Comparison of ENCODE assay signal across 8 cellular contexts in genomic region chr19:44905437-44906160, GRCh38. TPM values are rescaled to one million over a fixed set of nuclear protein-coding genes. Genes with fewer than 3 reads are reported as not detected.
DNase-seq lines count a peak whose midpoint lies in the region; ATAC-seq, FAIRE-seq and TF ChIP-seq lines count a peak whose summit lies in the region.

Gene APOE, plus strand, starts transcription at chr19:44905796. Its CDS starts 829 bp downstream, at chr19:44906625.

- WGBS in body of pancreas, 2 donors = 5 to 6% methylated on average over 6 to 20 of the region's 20 CpGs
- WGBS in small intestine, 3 donors = 2 to 7% (median 2%) methylated on average over 17 to 20 of the region's 20 CpGs

- CTCF ChIA-PET in activated CD4-positive, alpha-beta T cell treated with anti-CD3 and anti-CD28 coated beads, Interleukin-2, amount 10 ng/mL, durations not matched to agents 7 days and 5 days (lab: Charles Lee) = interaction anchor here (1.0 to 1.8 kb wide), 3 partner anchors 48 to 156 kb away, joined by 3 to 5 read pairs (median 3); no protein-coding TSS in a partner anchor

- H3K27me3 ChIP-seq in body of pancreas = peaks cover 0 to 11% of the 10 kb centered on the region in 2 donors
- H3K27me3 ChIP-seq in iPS-20b (ENCODE audit: insufficient read depth, low read length) = no peaks in the 10 kb centered on the region
- H3K27me3 ChIP-seq in small intestine (ENCODE audit: control insufficient read depth in 2 of 2, insufficient read depth in 2 of 2, low read length in 2 of 2) = peaks cover 0 to 5% of the 10 kb centered on the region in 2 donors

- H3K9ac ChIP-seq in iPS-20b (ENCODE audit: low read depth, low read length) = peak within 1 kb of the TSS; percentile 97

- H3K9me3 ChIP-seq in body of pancreas = no peaks in the 10 kb centered on the region
- no peaks in the 10 kb centered on the region for H3K9me3 ChIP-seq in iPS-20b (ENCODE audit: insufficient read depth, low read depth, low read length)
- H3K9me3 ChIP-seq in small intestine (ENCODE audit: control insufficient read depth, low read depth) = no peaks in the 10 kb centered on the region

- intact Hi-C loops in body of pancreas (cut with DNase I) = loop anchor here (5.0 kb wide), 1 partner anchor 37 kb away; the partner anchor contains the start of gene APOC4

- peaks cover 7% of the 10 kb centered on the region for H3K36me3 Mint-ChIP-seq in activated CD4-positive, alpha-beta T cell treated with anti-CD3 and anti-CD28 coated beads, Interleukin-2, amount 10 ng/mL, durations not matched to agents 7 days and 5 days (ENCODE audit: low read depth)

- no peak within 1 kb of the TSS for H3K27ac Mint-ChIP-seq in activated CD4-positive, alpha-beta T cell treated with anti-CD3 and anti-CD28 coated beads, Interleukin-2, amount 10 ng/mL, durations not matched to agents 7 days and 5 days

- ATAC-seq in body of pancreas = no peak
- no peak for ATAC-seq in HG03520 (IDR thresholded peaks at IDR 0.05; ENCODE audit: unreplicated experiment)
- no peak for ATAC-seq in HG02610 (IDR thresholded peaks at IDR 0.05; ENCODE audit: unreplicated experiment)

- H3K4me3 ChIP-seq in body of pancreas (no peak within 1 kb of the TSS), iPS-20b (ENCODE audit: low read length) (peak within 1 kb of the TSS; percentile 96), small intestine (ENCODE audit: low read depth in 1 of 2, low read length in 2 of 2) (peak within 1 kb of the TSS in 1 of 2 donors; percentile 10)

- H3K27me3 Mint-ChIP-seq in activated CD4-positive, alpha-beta T cell treated with anti-CD3 and anti-CD28 coated beads, Interleukin-2, amount 10 ng/mL, durations not matched to agents 7 days and 5 days = peaks cover 20% of the 10 kb centered on the region

- H3K36me3 ChIP-seq in body of pancreas (replicated peaks in 1 of 2; ENCODE audit: insufficient read depth in 1 of 2, low read depth in 2 of 2) (peaks cover 0 to 2% of the 10 kb centered on the region in 2 donors), iPS-20b (ENCODE audit: insufficient read depth, low read depth, low read length) (peaks cover 53% of the 10 kb centered on the region), small intestine (ENCODE audit: control insufficient read depth in 2 of 2, insufficient read depth in 2 of 2, low read length in 2 of 2) (peaks cover 0 to 3% of the 10 kb centered on the region in 2 donors)

- H3K9me3 Mint-ChIP-seq in activated CD4-positive, alpha-beta T cell treated with anti-CD3 and anti-CD28 coated beads, Interleukin-2, amount 10 ng/mL, durations not matched to agents 7 days and 5 days = no peaks in the 10 kb centered on the region

- peaks cover 11% of the 10 kb centered on the region for H3K4me1 Mint-ChIP-seq in activated CD4-positive, alpha-beta T cell treated with anti-CD3 and anti-CD28 coated beads, Interleukin-2, amount 10 ng/mL, durations not matched to agents 7 days and 5 days

- no peak within 1 kb of the TSS for H3K27ac ChIP-seq in body of pancreas
- peak within 1 kb of the TSS; percentile 86 for H3K27ac ChIP-seq in iPS-20b (ENCODE audit: low read length)
- H3K27ac ChIP-seq in small intestine (ENCODE audit: low read depth in 1 of 2, low read length in 1 of 2) = no peak within 1 kb of the TSS

- FAIRE-seq in small intestine (lab: Jason Lieb, UNC) = no peak

- H3K4me3 Mint-ChIP-seq in activated CD4-positive, alpha-beta T cell treated with anti-CD3 and anti-CD28 coated beads, Interleukin-2, amount 10 ng/mL, durations not matched to agents 7 days and 5 days = no peak within 1 kb of the TSS

- H3K4me1 ChIP-seq in body of pancreas (peaks cover 29% of the 10 kb centered on the region), iPS-20b (ENCODE audit: insufficient read depth, low read length) (peaks cover 3% of the 10 kb centered on the region; the same call in 1 of the 2 replicates), small intestine (ENCODE audit: control insufficient read depth in 2 of 2, insufficient read depth in 1 of 2, low read depth in 1 of 2, low read length in 1 of 2) (no peaks in the 10 kb centered on the region)

- peak in 1 of 3 donors; percentile 38 for TF ChIP-seq POLR2A in body of pancreas (IDR thresholded peaks at IDR 0.05)

- TF ChIP-seq CTCF in body of pancreas (IDR thresholded peaks at IDR 0.05) = no peak

- DNase-seq in KBM-7 (peak; percentile 16), body of pancreas (peak in 1 of 4 donors; percentile 36), small intestine (no peak), GM19238 (ENCODE audit: insufficient read length, low spot score) (no peak)
- no peak for DNase-seq in activated CD4-positive, alpha-beta T cell treated with anti-CD3 and anti-CD28 coated beads, Interleukin-2, amount 10 ng/mL, durations not matched to agents 7 days and 5 days

- in situ Hi-C loops in KBM-7 (cut with MboI; ENCODE audit: low pct_unique_long_range_greater_than_20kb, low sequenced_read_pairs) = no loop called here

- POLR2A ChIA-PET in activated CD4-positive, alpha-beta T cell treated with anti-CD3 and anti-CD28 coated beads, Interleukin-2, amount 10 ng/mL, durations not matched to agents 7 days and 5 days (lab: Charles Lee) = interaction anchor here (0.7 kb wide), 1 partner anchor 27 kb away, joined by 3 read pairs; no protein-coding TSS in a partner anchor

RNA-seq across cellular contexts. Expression of gene APOE, which starts in this region (rescaled TPM):
- 100 to 1,000 TPM in 1 of 2 donors, 10 to 100 TPM in 1; 77.6 to 216 TPM for total RNA-seq in body of pancreas
- polyA plus RNA-seq in small intestine = 100 to 1,000 TPM in 2 of 3 donors, 10 to 100 TPM in 1; 14.1 to 134 (median 109) TPM
- under 1 TPM; 0.45 to 0.75 TPM for total RNA-seq in activated CD4-positive, alpha-beta T cell treated with anti-CD3 and anti-CD28 coated beads, Interleukin-2, amount 10 ng/mL, durations not matched to agents 7 days and 5 days

Comparison
In these comparisons a context has a peak if more than half of its experiments do, and no peak if none do; other contexts are left out.
1. RNA of gene APOE (total RNA-seq): 77.6 to 216 TPM in body of pancreas; 0.45 to 0.75 TPM in activated CD4-positive, alpha-beta T cell treated with anti-CD3 and anti-CD28 coated beads, Interleukin-2, amount 10 ng/mL, durations not matched to agents 7 days and 5 days; every median in the first group is over 10 times any median in the second.